1 cellular context compared by ENCODE assay signal in genomic region chr11:61446211-61446651, GRCh38.
TF ChIP-seq lines count a peak whose summit lies in the region.

No MANE protein-coding gene starts in this region.

TF ChIP-seq in H1, 55 proteins besides CTCF, POLR2A, EP300 and RAD21 (continued from another document):
- TF ChIP-seq RFX5 (IDR thresholded peaks at IDR 0.05; ENCODE audit: borderline replicate concordance, low read depth, low read length) (no peak), TCF12 (IDR thresholded peaks at IDR 0.05; ENCODE audit: low read depth, low read length) (no peak), MAX (IDR thresholded peaks at IDR 0.05) (peak; percentile 63), RNF2 (IDR thresholded peaks at IDR 0.05; ENCODE audit: borderline replicate concordance, low read depth, low read length, missing control alignments, poor library complexity, severe bottlenecking) (no peak), ATF3 (IDR thresholded peaks at IDR 0.05; ENCODE audit: insufficient read depth, low read depth, low read length) (0 out of 2 replicates have a peak, but pooled peaks have one; percentile 9), CEBPB (IDR thresholded peaks at IDR 0.05; ENCODE audit: low read depth, low read length) (0 out of 2 replicates have a peak, but pooled peaks have one; percentile 54)
